Comparison of ENCODE assay signal across 12 cellular contexts in genomic region chr9:120923620-120924328, GRCh38. TPM values are rescaled to one million over a fixed set of nuclear protein-coding genes. Genes with fewer than 3 reads are reported as not detected.
DNase-seq lines count a peak whose midpoint lies in the region; TF ChIP-seq lines count a peak whose summit lies in the region.
"Had no signal": no experiment of that assay in that cellular context is flagged by ENCODE, and none has a peak within 500 bp of the region (broad histone marks: within the 10 kb centered on the region; RNA-seq: fewer than 3 reads in every experiment).

No MANE protein-coding gene starts in this region.

- H3K4me1 ChIP-seq in esophagus (ENCODE audit: control insufficient read depth in 2 of 2, insufficient read depth in 2 of 2, low read length in 1 of 2) (peaks cover 2 to 7% of the 10 kb centered on the region in 2 donors), tibial nerve (peaks cover 3 to 54% (median 39%) of the 10 kb centered on the region in 4 donors)

- H3K9me3 Mint-ChIP-seq in activated naive CD4-positive, alpha-beta T cell treated with anti-CD3 and anti-CD28 coated beads, Interleukin-2, amount 50 U/mL, for 24 hours = no peaks in the 10 kb centered on the region
- no peaks in the 10 kb centered on the region for H3K9me3 Mint-ChIP-seq in activated CD4-positive, alpha-beta memory T cell treated with anti-CD3 and anti-CD28 coated beads for 36 hours

- H3K4me3 Mint-ChIP-seq in activated naive CD4-positive, alpha-beta T cell treated with anti-CD3 and anti-CD28 coated beads, Interleukin-2, amount 50 U/mL, for 24 hours = peak overlapping the region; percentile 95
- peak overlapping the region; percentile 80 for H3K4me3 Mint-ChIP-seq in activated CD4-positive, alpha-beta memory T cell treated with anti-CD3 and anti-CD28 coated beads for 36 hours

- peaks cover 65% of the 10 kb centered on the region for H3K4me1 Mint-ChIP-seq in activated naive CD4-positive, alpha-beta T cell treated with anti-CD3 and anti-CD28 coated beads, Interleukin-2, amount 50 U/mL, for 24 hours
- peaks cover 57% of the 10 kb centered on the region for H3K4me1 Mint-ChIP-seq in activated CD4-positive, alpha-beta memory T cell treated with anti-CD3 and anti-CD28 coated beads for 36 hours (ENCODE audit: low read depth)

- CTCF ChIA-PET in activated CD4-positive, alpha-beta memory T cell treated with anti-CD3 and anti-CD28 coated beads for 36 hours (lab: Charles Lee) = interaction anchor here (0.8 to 8.8 kb wide), 6 partner anchors 12 to 131 kb away, joined by 3 to 76 read pairs (median 3); partner anchors contain the start of gene FBXW2

- TF ChIP-seq CTCF in tibial nerve (IDR thresholded peaks at IDR 0.05) = no peak

- H3K27me3 Mint-ChIP-seq in activated naive CD4-positive, alpha-beta T cell treated with anti-CD3 and anti-CD28 coated beads, Interleukin-2, amount 50 U/mL, for 24 hours = no peaks in the 10 kb centered on the region
- H3K27me3 Mint-ChIP-seq in activated CD4-positive, alpha-beta memory T cell treated with anti-CD3 and anti-CD28 coated beads for 36 hours = no peaks in the 10 kb centered on the region

- TF ChIP-seq EP300 in tibial nerve (IDR thresholded peaks at IDR 0.05) = no peak

- H3K27ac ChIP-seq in esophagus (ENCODE audit: low read depth in 2 of 2, low read length in 1 of 2) = peak overlapping the region; percentile 10 to 34
- peak overlapping the region in 3 of 4 donors; percentile 78 to 95 (median 93) for H3K27ac ChIP-seq in tibial nerve

- H3K36me3 Mint-ChIP-seq in activated naive CD4-positive, alpha-beta T cell treated with anti-CD3 and anti-CD28 coated beads, Interleukin-2, amount 50 U/mL, for 24 hours = peaks cover 58% of the 10 kb centered on the region
- H3K36me3 Mint-ChIP-seq in activated CD4-positive, alpha-beta memory T cell treated with anti-CD3 and anti-CD28 coated beads for 36 hours = peaks cover 73% of the 10 kb centered on the region

- peak overlapping the region; percentile 98 for H3K27ac Mint-ChIP-seq in activated naive CD4-positive, alpha-beta T cell treated with anti-CD3 and anti-CD28 coated beads, Interleukin-2, amount 50 U/mL, for 24 hours
- peak overlapping the region; percentile 97 for H3K27ac Mint-ChIP-seq in activated CD4-positive, alpha-beta memory T cell treated with anti-CD3 and anti-CD28 coated beads for 36 hours

- H3K4me3 ChIP-seq in esophagus (ENCODE audit: low read depth in 1 of 2, low read length in 2 of 2) = no peak overlapping the region
- H3K4me3 ChIP-seq in tibial nerve = no peak overlapping the region
- H3K4me3 ChIP-seq: lung had no signal

- H3K9me3 ChIP-seq in esophagus (ENCODE audit: control insufficient read depth in 2 of 2, insufficient read depth in 1 of 2, low read depth in 1 of 2, low read length in 1 of 2) (no peaks in the 10 kb centered on the region), tibial nerve (no peaks in the 10 kb centered on the region)

- TF ChIP-seq POLR2A in tibial nerve (IDR thresholded peaks at IDR 0.05) = no peak

- H3K27me3 ChIP-seq in esophagus (ENCODE audit: control insufficient read depth in 1 of 2, insufficient read depth in 2 of 2, low read length in 2 of 2) (no peaks in the 10 kb centered on the region), tibial nerve (no peaks in the 10 kb centered on the region)

- H3K36me3 ChIP-seq in esophagus (ENCODE audit: control insufficient read depth in 2 of 2, insufficient read depth in 2 of 2, low read length in 1 of 2) (no peaks in the 10 kb centered on the region), tibial nerve (no peaks in the 10 kb centered on the region)

- no peak for DNase-seq in activated naive CD4-positive, alpha-beta T cell treated with anti-CD3 and anti-CD28 coated beads, Interleukin-2, amount 50 U/mL, for 16 hours
- DNase-seq in activated CD4-positive, alpha-beta memory T cell treated with anti-CD3 and anti-CD28 coated beads for 36 hours = peak; percentile 8
- DNase-seq in tibial nerve (ENCODE audit: low spot score in 2 of 2) (no peak), nucleus accumbens (lab: John Stamatoyannopoulos, UW) (no peak), putamen (ENCODE audit: low spot score) (no peak), KG1 (lab: John Stamatoyannopoulos, UW) (no peak)
- DNase-seq: central memory CD4-positive, alpha-beta T cell; NCI-H1092 treated with DMSO at 0.1 percent for 48 hours; NCI-H510A treated with DMSO at 0.1 percent for 48 hours had no signal

- 81 to 84% methylated on average over 11 of the region's 11 CpGs for WGBS in esophagus, 2 donors
- 93 to 95% methylated on average over 11 of the region's 11 CpGs for WGBS in tibial nerve, 2 donors

- POLR2A ChIA-PET in activated CD4-positive, alpha-beta memory T cell treated with anti-CD3 and anti-CD28 coated beads for 36 hours (lab: Charles Lee) = interaction anchor here (0.9 to 11.5 kb wide), 12 partner anchors 10 to 130 kb away, joined by 3 to 237 read pairs (median 28); partner anchors contain the start of genes FBXW2, PHF19 and PSMD5

- intact Hi-C loops in activated CD4-positive, alpha-beta memory T cell treated with anti-CD3 and anti-CD28 coated beads for 36 hours (cut with micrococcal nuclease) = loop anchor here (10.0 kb wide), 1 partner anchor 431 kb away; no protein-coding TSS in a partner anchor

RNA-seq across cellular contexts. Expression of gene TRAF1, which starts 2.8 kb away (rescaled TPM):
- total RNA-seq in activated CD4-positive, alpha-beta memory T cell treated with anti-CD3 and anti-CD28 coated beads for 36 hours = 100 to 1,000 TPM; 124 TPM
- 1 to 10 TPM; 2.7 to 6.1 TPM for polyA plus RNA-seq in esophagus
- 10 to 100 TPM; 12.3 to 21.0 (median 19.8) TPM for total RNA-seq in tibial nerve

RNA-seq across cellular contexts. Expression of gene PHF19, which starts 46.8 kb away (rescaled TPM):
- 100 to 1,000 TPM; 183 to 189 TPM for total RNA-seq in activated CD4-positive, alpha-beta memory T cell treated with anti-CD3 and anti-CD28 coated beads for 36 hours
- 10 to 100 TPM; 22.3 to 28.8 TPM for polyA plus RNA-seq in esophagus
- 10 to 100 TPM; 31.2 to 61.6 (median 44.3) TPM for total RNA-seq in tibial nerve

Comparison
In these comparisons a context has a peak if more than half of its experiments do, and no peak if none do; other contexts are left out.
1. RNA of gene TRAF1, which starts 2.8 kb away (total RNA-seq): 124 TPM in activated CD4-positive, alpha-beta memory T cell treated with anti-CD3 and anti-CD28 coated beads for 36 hours; 12.3 to 21.0 TPM in tibial nerve; every median in the first group is over 4 times any median in the second.